In the genomic region with DNA sequence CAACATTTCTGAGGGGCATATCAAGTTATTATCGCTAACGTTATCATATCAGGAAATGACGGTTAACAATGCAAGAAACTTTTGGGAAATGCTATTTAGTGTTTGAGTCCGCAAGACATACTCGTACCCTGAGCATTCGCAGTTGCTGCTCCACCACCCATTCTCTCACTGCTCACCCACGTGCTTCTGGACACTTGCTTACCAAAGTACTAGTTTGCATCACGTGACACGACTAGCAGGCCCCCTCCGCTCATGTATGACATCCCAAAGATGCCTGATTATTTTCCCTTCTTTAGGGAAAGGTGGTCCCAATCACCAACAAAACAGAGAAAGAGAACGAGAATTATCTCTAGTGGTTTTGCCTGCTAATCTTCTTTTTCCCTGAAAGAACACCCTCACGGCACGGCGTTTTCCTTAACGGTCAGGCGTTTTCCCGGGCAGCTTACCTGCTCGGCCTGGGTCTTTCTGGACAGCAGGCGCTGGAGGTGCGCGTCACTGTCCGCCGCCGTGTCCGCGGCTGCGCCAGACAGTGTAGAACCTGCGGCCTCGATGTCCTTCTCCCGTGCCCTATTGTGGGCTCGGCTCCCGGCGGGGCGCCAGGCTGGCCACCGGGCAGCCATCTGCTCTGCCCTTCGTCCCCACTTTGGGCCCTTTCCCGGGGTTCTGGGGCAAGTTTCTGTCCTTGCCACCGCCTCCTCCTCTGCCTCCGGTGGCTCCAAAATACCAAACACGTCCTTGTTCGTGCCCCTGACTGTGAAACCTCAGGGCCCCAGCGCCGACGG, we compare ENCODE assay signal across 8 cellular contexts. TPM values are rescaled to one million over a fixed set of nuclear protein-coding genes. Genes with fewer than 3 reads are reported as not detected.
DNase-seq lines count a peak whose midpoint lies in the region; ATAC-seq, FAIRE-seq and TF ChIP-seq lines count a peak whose summit lies in the region.

Gene SUPV3L1 (plus strand): TSS at position 492 of the 782 bp plus-strand sequence. CDS start 58 bp downstream, at position 550.

- peak; percentile 93 for DNase-seq in NCI-H774 (lab: John Stamatoyannopoulos, UW)
- DNase-seq in activated CD4-positive, alpha-beta memory T cell treated with anti-CD3 and anti-CD28 coated beads for 36 hours = peak; percentile 91
- DNase-seq in dermis microvascular lymphatic vessel endothelial cell (ENCODE audit: low read depth in 2 of 2) = peak; percentile 96 to 98
- peak; percentile 98 for DNase-seq in HepG2 (ENCODE audit: low spot score)
- DNase-seq in stimulated activated CD4-positive, alpha-beta T cell treated with anti-CD3 and anti-CD28 coated beads, Interleukin-4, amount 100 ng/mL, for 1 hour = peak; percentile 83

- peak within 1 kb of the TSS; percentile 99 for H3K9ac ChIP-seq in HepG2 (ENCODE audit: insufficient read depth, low read depth, low read length)

- peak within 1 kb of the TSS; percentile 79 to 93 (median 87) for H3K4me3 ChIP-seq in HepG2 (replicated peaks in 1 of 3; ENCODE audit: insufficient read depth in 1 of 3, low read depth in 2 of 3, low read length in 3 of 3)

- H3K27me3 Mint-ChIP-seq in activated CD4-positive, alpha-beta memory T cell treated with anti-CD3 and anti-CD28 coated beads for 36 hours = no peaks in the 10 kb centered on the region

- peak within 1 kb of the TSS; percentile 87 for H3K4me3 Mint-ChIP-seq in activated CD4-positive, alpha-beta memory T cell treated with anti-CD3 and anti-CD28 coated beads for 36 hours

- peak; percentile 83 to 94 for TF ChIP-seq POLR2A in HepG2 (IDR thresholded peaks at IDR 0.05; ENCODE audit: insufficient read depth in 1 of 2, low read depth in 2 of 2, low read length in 2 of 2)

- WGBS in HepG2 (ENCODE audit: low lambda C conversion rate) = 0% methylated on average over 31 of the region's 44 CpGs

- TF ChIP-seq EP300 in HepG2 (IDR thresholded peaks at IDR 0.05; ENCODE audit: low read depth in 2 of 2, low read length in 2 of 2) = no peak
- no peak for TF ChIP-seq EP300 in HepG2 (CRISPR knock-in tag; IDR thresholded peaks at IDR 0.05; ENCODE audit: borderline replicate concordance)

- CTCF ChIA-PET in activated CD4-positive, alpha-beta memory T cell treated with anti-CD3 and anti-CD28 coated beads for 36 hours (lab: Charles Lee) = interaction anchor here (0.8 to 1.6 kb wide), 2 partner anchors 175 to 213 kb away, joined by 4 to 6 read pairs; no protein-coding TSS in a partner anchor
- CTCF ChIA-PET in HepG2 (lab: Yijun Ruan, JAX; ENCODE audit: low intra/inter-chr PET ratio, low total read pairs) = no interaction called here

- FAIRE-seq in HepG2 (lab: Jason Lieb, UNC) = peak; percentile 89

- peaks cover 45% of the 10 kb centered on the region for H3K4me1 Mint-ChIP-seq in activated CD4-positive, alpha-beta memory T cell treated with anti-CD3 and anti-CD28 coated beads for 36 hours (ENCODE audit: low read depth)

- no peaks in the 10 kb centered on the region for H4K20me1 ChIP-seq in HepG2 (ENCODE audit: insufficient read depth, low read length)

- peaks cover 53% of the 10 kb centered on the region for H3K79me2 ChIP-seq in HepG2 (ENCODE audit: insufficient read depth, low read length)

- in situ Hi-C loops in HepG2 (cut with HindIII; ENCODE audit: extremely low pct_ligation_motif_present, low pct_unique_long_range_greater_than_20kb) = no loop called here

- H3K27ac Mint-ChIP-seq in activated CD4-positive, alpha-beta memory T cell treated with anti-CD3 and anti-CD28 coated beads for 36 hours = peak within 1 kb of the TSS; percentile 100

- ATAC-seq in GM19372 (IDR thresholded peaks at IDR 0.05; ENCODE audit: low read depth, unreplicated experiment) (peak; percentile 82), HG03558 (IDR thresholded peaks at IDR 0.05; ENCODE audit: extremely low read depth, unreplicated experiment) (peak; percentile 52), HepG2 (peak; percentile 90)

- H3K27ac ChIP-seq in C4-2B = peak within 1 kb of the TSS; percentile 95
- H3K27ac ChIP-seq in HepG2 (ENCODE audit: extremely low read length, insufficient read depth, low read length) = peak within 1 kb of the TSS; percentile 98

- peaks cover 5 to 12% of the 10 kb centered on the region in 2 experiments; a peak in 3 of 5 replicates for H3K36me3 ChIP-seq in HepG2 (replicated peaks in 1 of 2; ENCODE audit: control insufficient read depth in 1 of 2, insufficient read depth in 2 of 2, low read length in 2 of 2)

- no peaks in the 10 kb centered on the region for H3K9me3 Mint-ChIP-seq in activated CD4-positive, alpha-beta memory T cell treated with anti-CD3 and anti-CD28 coated beads for 36 hours

- TF ChIP-seq RAD21 in HepG2 (CRISPR knock-in tag; IDR thresholded peaks at IDR 0.05) = 0 out of 2 replicates have a peak, but pooled peaks have one; percentile 9

- intact Hi-C loops in activated CD4-positive, alpha-beta memory T cell treated with anti-CD3 and anti-CD28 coated beads for 36 hours (cut with micrococcal nuclease) = loop anchor here (1.0 kb wide), 5 partner anchors 35 to 223 kb away; no protein-coding TSS in a partner anchor
- intact Hi-C loops in HepG2 (cut with micrococcal nuclease; ENCODE audit: unreplicated experiment) = loop anchor here (5.0 to 10.0 kb wide), 2 partner anchors 55 to 193 kb away; partner anchors contain the start of genes KIFBP and VPS26A

- peaks cover 4% of the 10 kb centered on the region for H3K36me3 Mint-ChIP-seq in activated CD4-positive, alpha-beta memory T cell treated with anti-CD3 and anti-CD28 coated beads for 36 hours

- POLR2A ChIA-PET in activated CD4-positive, alpha-beta memory T cell treated with anti-CD3 and anti-CD28 coated beads for 36 hours (lab: Charles Lee) = interaction anchor here (0.5 to 1.3 kb wide), 10 partner anchors 13 to 258 kb away, joined by 3 to 5 read pairs (median 3); partner anchors contain the start of gene SRGN
- POLR2A ChIA-PET in HepG2 (lab: Yijun Ruan, JAX) = interaction anchor here (1.1 to 1.4 kb wide), 3 partner anchors 12 to 49 kb away, joined by 3 to 4 read pairs (median 3); partner anchors contain the start of gene HKDC1

- no peaks in the 10 kb centered on the region; a peak in 1 of 5 replicates for H3K27me3 ChIP-seq in HepG2 (ENCODE audit: control insufficient read depth in 1 of 2, insufficient read depth in 2 of 2, low read length in 2 of 2)

- H2AFZ ChIP-seq in HepG2 (ENCODE audit: low read length) = peak within 1 kb of the TSS; percentile 95

- peaks cover 35% of the 10 kb centered on the region for H3K4me1 ChIP-seq in HepG2 (ENCODE audit: insufficient read depth, low read length)

- H3K9me3 ChIP-seq in HepG2 (ENCODE audit: low read length) = no peaks in the 10 kb centered on the region

- H3K4me2 ChIP-seq in HepG2 (ENCODE audit: low read depth, low read length) = peak within 1 kb of the TSS; percentile 98

- TF ChIP-seq CTCF in C4-2B (conservative IDR thresholded peaks at IDR 0.05) (no peak), HepG2 (CRISPR knock-in tag; IDR thresholded peaks at IDR 0.05) (no peak)

- no TSS peak for BruUV-seq in HepG2 (replicated peaks; lab: Mats Ljungman, UMichigan)

TF ChIP-seq in HepG2, 621 proteins besides CTCF, POLR2A, EP300 and RAD21 (continues in another document):
- TF ChIP-seq TRIM24 (CRISPR knock-in tag; IDR thresholded peaks at IDR 0.05) = no peak
- 0 out of 2 replicates have a peak, but pooled peaks have one; percentile 3 for TF ChIP-seq KAT2B (IDR thresholded peaks at IDR 0.05; ENCODE audit: borderline replicate concordance, low read depth, low read length)
- TF ChIP-seq RNF2 (conservative IDR thresholded peaks at IDR 0.05; ENCODE audit: low read depth) = peak; percentile 86
- TF ChIP-seq, protein P1, sequence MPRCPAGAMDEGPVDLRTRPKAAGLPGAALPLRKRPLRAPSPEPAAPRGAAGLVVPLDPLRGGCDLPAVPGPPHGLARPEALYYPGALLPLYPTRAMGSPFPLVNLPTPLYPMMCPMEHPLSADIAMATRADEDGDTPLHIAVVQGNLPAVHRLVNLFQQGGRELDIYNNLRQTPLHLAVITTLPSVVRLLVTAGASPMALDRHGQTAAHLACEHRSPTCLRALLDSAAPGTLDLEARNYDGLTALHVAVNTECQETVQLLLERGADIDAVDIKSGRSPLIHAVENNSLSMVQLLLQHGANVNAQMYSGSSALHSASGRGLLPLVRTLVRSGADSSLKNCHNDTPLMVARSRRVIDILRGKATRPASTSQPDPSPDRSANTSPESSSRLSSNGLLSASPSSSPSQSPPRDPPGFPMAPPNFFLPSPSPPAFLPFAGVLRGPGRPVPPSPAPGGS (CRISPR knock-in tag; IDR thresholded peaks at IDR 0.05) = no peak
- TF ChIP-seq FOSL2 (CRISPR knock-in tag; IDR thresholded peaks at IDR 0.05) = peak; percentile 44
- no peak for TF ChIP-seq KDM6A (CRISPR knock-in tag; IDR thresholded peaks at IDR 0.05; ENCODE audit: low read depth)
- peak; percentile 97 for TF ChIP-seq ASH2L (IDR thresholded peaks at IDR 0.05; ENCODE audit: insufficient read length, low read depth, low read length)
- TF ChIP-seq RFXAP (CRISPR knock-in tag; IDR thresholded peaks at IDR 0.05; ENCODE audit: borderline replicate concordance) = peak; percentile 24; the same call in 1 of the 2 replicates

RNA-seq across cellular contexts. Expression of gene SUPV3L1, which starts in this region (rescaled TPM):
- total RNA-seq in activated CD4-positive, alpha-beta memory T cell treated with anti-CD3 and anti-CD28 coated beads for 36 hours = 10 to 100 TPM; 45.0 to 47.6 TPM
- total RNA-seq in dermis microvascular lymphatic vessel endothelial cell = 18.4 and 18.8 TPM in 2 replicates
- 45.7 and 57.0 TPM in 2 replicates for total RNA-seq in HepG2 (2016; rRNA removed; fragmentation: Illumina TruSeq; extraction: Trizol)
- 16.3 and 16.4 TPM in 2 replicates for total RNA-seq in HepG2 (2016; cell fraction: cytosol; rRNA removed; fragmentation: Illumina TruSeq; extraction: Trizol; ENCODE audit: low read depth)
- 48.3 and 53.5 TPM in 2 replicates for total RNA-seq in HepG2 (2016; cell fraction: insoluble cytoplasmic fraction; rRNA removed; fragmentation: Illumina TruSeq; extraction: Trizol)
- 23.2 and 25.0 TPM in 2 replicates for total RNA-seq in HepG2 (2016; cell fraction: membrane; rRNA removed; fragmentation: Illumina TruSeq; extraction: Trizol)
- 31.1 and 39.6 TPM in 2 replicates for total RNA-seq in HepG2 (2016; cell fraction: nucleus; rRNA removed; fragmentation: Illumina TruSeq; extraction: Trizol)
- polyA plus RNA-seq in HepG2 (2011; rRNA removed) = 21.7 and 28.8 TPM in 2 replicates
- polyA plus RNA-seq in HepG2 (2011; cell fraction: cytosol; rRNA removed) = 15.2 and 21.5 TPM in 2 replicates
- 29.2 and 34.2 TPM in 2 replicates for polyA plus RNA-seq in HepG2 (2011; cell fraction: nucleus; rRNA removed)
- 19.4 and 21.4 TPM in 2 replicates for polyA plus RNA-seq in HepG2 (2012)
- 7.7 and 8.3 TPM in 2 replicates for polyA plus RNA-seq in HepG2 (2016; cell fraction: cytosol; fragmentation: Illumina TruSeq; extraction: Trizol; ENCODE audit: low read depth)
- polyA plus RNA-seq in HepG2 (2016; cell fraction: insoluble cytoplasmic fraction; fragmentation: Illumina TruSeq; extraction: Trizol; ENCODE audit: low read depth) = 49.1 and 52.2 TPM in 2 replicates
- 16.3 and 17.1 TPM in 2 replicates for polyA plus RNA-seq in HepG2 (2016; cell fraction: membrane; fragmentation: Illumina TruSeq; extraction: Trizol; ENCODE audit: low read depth)
- polyA plus RNA-seq in HepG2 (2016; cell fraction: nucleus; fragmentation: Illumina TruSeq; extraction: Trizol; ENCODE audit: insufficient read depth, low read depth) = 57.9 and 62.9 TPM in 2 replicates
- 17.5 and 39.2 TPM in 2 replicates for polyA minus RNA-seq in HepG2 (2011; rRNA and poly(A)+ RNA removed; ENCODE audit: low replicate concordance)
- 30.0 and 39.7 TPM in 2 replicates for polyA minus RNA-seq in HepG2 (2011; cell fraction: cytosol; rRNA and poly(A)+ RNA removed)
- 34.5 and 55.4 TPM in 2 replicates for polyA minus RNA-seq in HepG2 (2011; cell fraction: nucleus; rRNA and poly(A)+ RNA removed)

Comparison
In these comparisons a context has a peak if more than half of its experiments do, and no peak if none do; other contexts are left out.
1. Peak in every context shown above with its lines: DNase-seq, ATAC-seq, H3K4me3 ChIP-seq and H3K27ac ChIP-seq.